Comparison of ENCODE assay signal across 22 cellular contexts in the genomic region with DNA sequence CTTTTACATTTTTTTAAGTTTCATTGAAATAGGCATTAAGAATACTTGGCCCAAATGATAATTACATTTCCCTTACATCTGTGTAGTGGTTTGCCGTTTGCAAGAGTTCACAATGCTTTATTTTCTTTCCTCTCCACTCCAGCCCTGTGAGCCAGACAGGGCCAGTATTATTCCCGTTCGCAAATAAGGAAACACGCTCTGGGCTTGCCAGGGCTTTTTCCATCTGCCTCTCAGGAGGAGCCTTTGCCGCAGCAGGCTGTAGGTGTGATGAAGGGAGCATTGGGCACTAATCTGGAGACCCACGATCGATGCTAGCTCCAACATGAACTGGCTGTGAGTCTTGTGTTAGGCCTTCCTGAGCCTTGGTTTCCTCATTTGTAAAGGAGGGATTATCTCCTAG.
DNase-seq lines count a peak whose midpoint lies in the region; ATAC-seq and TF ChIP-seq lines count a peak whose summit lies in the region.
"Had no signal": no experiment of that assay in that cellular context is flagged by ENCODE, and none has a peak within 500 bp of the region (broad histone marks: within the 10 kb centered on the region; RNA-seq: fewer than 3 reads in every experiment).

No MANE protein-coding gene starts in this region.

- ATAC-seq in left cardiac atrium: no peak
- peak; percentile 63 for ATAC-seq in gastroesophageal sphincter
- ATAC-seq in GM21515 (IDR thresholded peaks at IDR 0.05; ENCODE audit: unreplicated experiment): no peak
- ATAC-seq: A549 had no signal

- H3K4me3 ChIP-seq in left ventricle myocardium inferior: no peak overlapping the region
- no peak overlapping the region for H3K4me3 ChIP-seq in gastroesophageal sphincter
- no peak overlapping the region for H3K4me3 ChIP-seq in uterus
- H3K4me3 ChIP-seq: A549, vagina had no signal

- no peak for TF ChIP-seq EP300 in gastroesophageal sphincter (IDR thresholded peaks at IDR 0.05)

- H3K4me1 ChIP-seq in left ventricle myocardium inferior (peaks cover 31% of the 10 kb centered on the region), gastroesophageal sphincter (peaks cover 5 to 41% (median 7%) of the 10 kb centered on the region in 3 donors), uterus (no peaks in the 10 kb centered on the region)
- H3K4me1 ChIP-seq: A549, BE2C, parathyroid adenoma, vagina had no signal

- peak overlapping the region; percentile 24 for H3K27ac ChIP-seq in left ventricle myocardium inferior (replicated peaks)
- H3K27ac ChIP-seq in gastroesophageal sphincter: peak overlapping the region; percentile 26 to 78 (median 71)
- H3K27ac ChIP-seq in uterus: peak overlapping the region; percentile 64
- H3K27ac ChIP-seq: A549, parathyroid adenoma, vagina had no signal

- H3K9me3 ChIP-seq in left ventricle myocardium inferior (replicated peaks) (no peaks in the 10 kb centered on the region), gastroesophageal sphincter (no peaks in the 10 kb centered on the region), uterus (no peaks in the 10 kb centered on the region)
- H3K9me3 ChIP-seq: A549, BE2C, vagina had no signal

- H3K36me3 ChIP-seq in left ventricle myocardium inferior (no peaks in the 10 kb centered on the region), gastroesophageal sphincter (no peaks in the 10 kb centered on the region), uterus (no peaks in the 10 kb centered on the region)
- H3K36me3 ChIP-seq: BE2C, vagina had no signal

- DNase-seq in left ventricle myocardium inferior (peak; percentile 33), left cardiac atrium (no peak), pons (ENCODE audit: low spot score) (peak; percentile 51), uterus (peak in 1 of 2 donors; percentile 47), SKM-1 treated with dmso at 0.1 percent for 144 hours (lab: John Stamatoyannopoulos, UW; ENCODE audit: unreplicated experiment) (no peak), SK-N-DZ (ENCODE audit: low spot score) (no peak)
- DNase-seq: activated CD8-positive, alpha-beta memory T cell treated with anti-CD3 and anti-CD28 coated beads for 24 hours; activated T-cell treated with anti-CD3 and anti-CD28 coated beads, Interleukin-2, amount 50 U/mL, for 1 hour; BE2C; dermis blood vessel endothelial cell; DMS53; GDM1; midbrain; NCI-H1436; NCI-H510A; NK-92 treated with Interleukin-12 subunit alpha and Interleukin-12 subunit beta, amount 100 ng/mL, for 24 hours; SIG-M5 had no signal

- 0 to 49% methylated on average over 1 to 7 of the region's 7 CpGs for WGBS in gastroesophageal sphincter (ENCODE audit: low coverage in 1 of 2), 2 donors

- no peak for TF ChIP-seq POLR2A in gastroesophageal sphincter (IDR thresholded peaks at IDR 0.05)
- no peak for TF ChIP-seq POLR2A in uterus (IDR thresholded peaks at IDR 0.05)

- intact Hi-C loops in left ventricle myocardium inferior (cut with micrococcal nuclease): no loop called here
- intact Hi-C loops in left cardiac atrium (cut with DNase I): no loop called here
- intact Hi-C loops in uterus (cut with DNase I; ENCODE audit: low total_unique reads): no loop called here

- TF ChIP-seq CTCF in left ventricle myocardium inferior (IDR thresholded peaks at IDR 0.05; ENCODE audit: borderline replicate concordance) (no peak), gastroesophageal sphincter (IDR thresholded peaks at IDR 0.05) (no peak), uterus (IDR thresholded peaks at IDR 0.05) (no peak)

- H3K27me3 ChIP-seq in left ventricle myocardium inferior (ENCODE audit: low read depth): no peaks in the 10 kb centered on the region
- no peaks in the 10 kb centered on the region for H3K27me3 ChIP-seq in gastroesophageal sphincter
- no peaks in the 10 kb centered on the region for H3K27me3 ChIP-seq in uterus
- H3K27me3 ChIP-seq: BE2C, vagina had no signal

Comparison
In these comparisons a context has a peak if more than half of its experiments do, and no peak if none do; other contexts are left out.
1. DNase-seq: peak in left ventricle myocardium inferior (single experiment) and pons (single experiment); none in left cardiac atrium (single experiment), SKM-1 treated with dmso at 0.1 percent for 144 hours (single experiment) and SK-N-DZ (single experiment).
2. Peak in every context shown above with its lines, with median percentiles within 50 percentile points of each other: H3K27ac ChIP-seq.